8 cellular contexts compared by ENCODE assay signal in the genomic region with DNA sequence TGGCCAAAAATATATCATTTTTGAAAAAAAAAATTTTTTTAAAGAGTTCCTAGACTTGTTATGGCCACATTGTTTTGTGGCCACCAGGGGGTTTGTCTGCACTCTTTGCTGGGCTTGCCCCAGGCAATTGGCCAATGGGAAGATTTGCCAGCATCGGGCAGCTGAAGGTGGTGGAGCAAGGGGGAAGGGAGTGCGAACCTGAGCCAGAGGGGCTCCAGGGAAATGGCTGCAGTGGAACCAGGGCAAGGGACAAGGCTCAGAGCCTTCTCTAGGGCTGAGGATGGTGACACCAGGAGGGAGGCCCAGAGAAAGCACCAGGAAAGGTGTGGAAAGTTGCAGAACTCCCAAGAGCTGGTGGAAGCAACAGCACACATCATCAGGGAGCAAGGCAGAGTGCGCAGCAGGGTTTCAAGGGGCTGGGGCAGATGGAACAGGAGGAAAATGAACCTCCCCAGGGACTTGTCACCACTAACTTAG. TPM values are rescaled to one million over a fixed set of nuclear protein-coding genes. Genes with fewer than 3 reads are reported as not detected.
DNase-seq lines count a peak whose midpoint lies in the region; ATAC-seq and TF ChIP-seq lines count a peak whose summit lies in the region.

No MANE protein-coding gene starts in this region.

- H3K79me2 ChIP-seq in DND-41 (ENCODE audit: insufficient read depth, low read length), result no peaks in the 10 kb centered on the region
- no peaks in the 10 kb centered on the region for H3K79me2 ChIP-seq in Loucy (ENCODE audit: insufficient read depth, low read length)

- no peak for DNase-seq in DND-41
- no peak for DNase-seq in astrocyte of the cerebellum (ENCODE audit: low read depth)
- no peak for DNase-seq in left lung
- DNase-seq in DMS79 (lab: John Stamatoyannopoulos, UW), result no peak
- DNase-seq in NK-92 treated with Interleukin-12 subunit alpha and Interleukin-12 subunit beta, amount 100 ng/mL, for 24 hours (lab: John Stamatoyannopoulos, UW), result no peak

- H3K9ac ChIP-seq in DND-41 (ENCODE audit: low read depth, low read length) (no peak overlapping the region), Loucy (ENCODE audit: low read depth, low read length, poor library complexity, severe bottlenecking) (no peak overlapping the region)

- TF ChIP-seq CTCF in DND-41 (IDR thresholded peaks at IDR 0.05; ENCODE audit: borderline replicate concordance, extremely low read depth, low read length, poor library complexity, severe bottlenecking) (peak; percentile 14), Loucy (conservative IDR thresholded peaks at IDR 0.05; ENCODE audit: low read length) (peak; percentile 66), astrocyte of the cerebellum (IDR thresholded peaks at IDR 0.05; ENCODE audit: low read depth, low read length, missing control alignments) (peak; percentile 62), left lung (IDR thresholded peaks at IDR 0.05) (peak; percentile 26 to 47)

- H3K4me1 ChIP-seq in DND-41 (ENCODE audit: insufficient read depth, low read length), result peaks cover 46% of the 10 kb centered on the region
- H3K4me1 ChIP-seq in Loucy (ENCODE audit: insufficient read depth, low read length, poor library complexity, severe bottlenecking), result peaks cover 6% of the 10 kb centered on the region
- H3K4me1 ChIP-seq in left lung, result peaks cover 0 to 33% of the 10 kb centered on the region in 2 donors

- H3K36me3 ChIP-seq in DND-41 (ENCODE audit: insufficient read depth, low read length), result no peaks in the 10 kb centered on the region
- H3K36me3 ChIP-seq in Loucy (ENCODE audit: insufficient read depth, low read length), result no peaks in the 10 kb centered on the region
- H3K36me3 ChIP-seq in left lung, result no peaks in the 10 kb centered on the region

- in situ Hi-C loops in astrocyte of the cerebellum (cut with HindIII; ENCODE audit: low sequenced_read_pairs), result no loop called here

- no peak overlapping the region for H3K4me3 ChIP-seq in DND-41 (ENCODE audit: low read depth in 1 of 2, low read length in 2 of 2)
- no peak overlapping the region for H3K4me3 ChIP-seq in Loucy (ENCODE audit: low read length, poor library complexity, severe bottlenecking)
- H3K4me3 ChIP-seq in astrocyte of the cerebellum (ENCODE audit: low read depth, low read length), result no peak overlapping the region
- no peak overlapping the region for H3K4me3 ChIP-seq in left lung

- H3K9me3 ChIP-seq in DND-41 (ENCODE audit: insufficient read depth, low read length, severe bottlenecking), result no peaks in the 10 kb centered on the region
- H3K9me3 ChIP-seq in Loucy (ENCODE audit: insufficient read depth, low read depth, low read length), result no peaks in the 10 kb centered on the region
- H3K9me3 ChIP-seq in left lung, result no peaks in the 10 kb centered on the region

- no peak overlapping the region for H2AFZ ChIP-seq in DND-41 (ENCODE audit: low read depth, low read length)
- H2AFZ ChIP-seq in Loucy (ENCODE audit: low read length), result peak overlapping the region; percentile 71

- no peaks in the 10 kb centered on the region for H3F3A ChIP-seq in Loucy (ENCODE audit: low read depth)

- H3K9me2 ChIP-seq in Loucy (replicated peaks; ENCODE audit: low read depth, low read length), result no peaks in the 10 kb centered on the region

- intact Hi-C loops in left lung (cut with DNase I), result no loop called here

- H4K20me1 ChIP-seq in DND-41 (ENCODE audit: insufficient read depth, low read length) (no peaks in the 10 kb centered on the region), Loucy (ENCODE audit: insufficient read depth, low read length, poor library complexity, severe bottlenecking) (no peaks in the 10 kb centered on the region)

- H3K27ac ChIP-seq in DND-41 (ENCODE audit: low read length), result peak overlapping the region; percentile 41; the same call in 1 of the 2 replicates
- H3K27ac ChIP-seq in left lung, result no peak overlapping the region

- H3K27me3 ChIP-seq in DND-41 (ENCODE audit: insufficient read depth, low read length, poor library complexity), result no peaks in the 10 kb centered on the region
- H3K27me3 ChIP-seq in Loucy (ENCODE audit: insufficient read depth, low read length, poor library complexity, severe bottlenecking), result no peaks in the 10 kb centered on the region
- H3K27me3 ChIP-seq in left lung, result no peaks in the 10 kb centered on the region

- ATAC-seq in DND-41 (ENCODE audit: insufficient read depth, low read depth), result no peak
- ATAC-seq in left lung, result peak; percentile 53
- ATAC-seq in GM21825 (IDR thresholded peaks at IDR 0.05; ENCODE audit: unreplicated experiment), result no peak
- ATAC-seq in HG03565 (IDR thresholded peaks at IDR 0.05; ENCODE audit: unreplicated experiment), result no peak

- no peak overlapping the region for H3K4me2 ChIP-seq in DND-41 (ENCODE audit: insufficient read depth, low read length)
- H3K4me2 ChIP-seq in Loucy (ENCODE audit: low read depth, low read length, poor library complexity, severe bottlenecking), result no peak overlapping the region

RNA-seq across cellular contexts. Expression of gene CMIP, which starts 15.5 kb away (rescaled TPM):
- total RNA-seq in left lung, result 10 to 100 TPM; 50.8 to 55.8 TPM

Comparison
In these comparisons a context has a peak if more than half of its experiments do, and no peak if none do; other contexts are left out.
1. CTCF ChIP-seq: peak in every context shown above with its lines; median percentile 66 in Loucy; 62 in astrocyte of the cerebellum; 36 in left lung; 14 in DND-41.